Comparison of ENCODE assay signal across 23 cellular contexts in genomic region chr2:9114457-9114856, GRCh38.
DNase-seq lines count a peak whose midpoint lies in the region; FAIRE-seq and TF ChIP-seq lines count a peak whose summit lies in the region.
"Had no signal": no experiment of that assay in that cellular context is flagged by ENCODE, and none has a peak within 500 bp of the region (broad histone marks: within the 10 kb centered on the region; RNA-seq: fewer than 3 reads in every experiment).

No MANE protein-coding gene starts in this region.

- no peaks in the 10 kb centered on the region for H3K9me3 ChIP-seq in trophoblast cell (ENCODE audit: insufficient read depth, low read depth, low read length)
- H3K9me3 ChIP-seq: body of pancreas, stomach had no signal

- H3K4me3 Mint-ChIP-seq in activated CD4-positive, alpha-beta memory T cell treated with anti-CD3 and anti-CD28 coated beads for 36 hours, result no peak overlapping the region
- H3K4me3 Mint-ChIP-seq in activated CD4-positive, alpha-beta memory T cell treated with anti-CD3 and anti-CD28 coated beads, Interleukin-2, amount 10 ng/mL, durations not matched to agents 7 days and 5 days, result no peak overlapping the region
- H3K4me3 Mint-ChIP-seq: CD4-positive, alpha-beta T cell; H9 had no signal

- no peak overlapping the region for H3K9ac ChIP-seq in trophoblast cell (ENCODE audit: low read length)

- peaks cover 2% of the 10 kb centered on the region for H3K27me3 Mint-ChIP-seq in activated CD4-positive, alpha-beta memory T cell treated with anti-CD3 and anti-CD28 coated beads for 36 hours
- H3K27me3 Mint-ChIP-seq in activated CD4-positive, alpha-beta memory T cell treated with anti-CD3 and anti-CD28 coated beads, Interleukin-2, amount 10 ng/mL, durations not matched to agents 7 days and 5 days, result peaks cover 3% of the 10 kb centered on the region

- H3K79me1 ChIP-seq in trophoblast cell (ENCODE audit: low read length), result no peaks in the 10 kb centered on the region

- no peaks in the 10 kb centered on the region for H3K79me2 ChIP-seq in trophoblast cell (ENCODE audit: control insufficient read depth, insufficient read depth, low read length, poor library complexity)

- H4K12ac ChIP-seq in trophoblast cell (ENCODE audit: low read depth, low read length), result no peak overlapping the region

- H3K18ac ChIP-seq in trophoblast cell (ENCODE audit: low read length), result no peak overlapping the region

- H3K36me3 Mint-ChIP-seq in activated CD4-positive, alpha-beta memory T cell treated with anti-CD3 and anti-CD28 coated beads for 36 hours, result no peaks in the 10 kb centered on the region
- no peaks in the 10 kb centered on the region for H3K36me3 Mint-ChIP-seq in activated CD4-positive, alpha-beta memory T cell treated with anti-CD3 and anti-CD28 coated beads, Interleukin-2, amount 10 ng/mL, durations not matched to agents 7 days and 5 days (ENCODE audit: low read depth)

- no CpG with 5 or more reads among the region's 3 CpGs for WGBS in trophoblast cell (ENCODE audit: extremely low coverage, insufficient coverage, insufficient read length)

- H3K27ac Mint-ChIP-seq in activated CD4-positive, alpha-beta memory T cell treated with anti-CD3 and anti-CD28 coated beads for 36 hours, result no peak overlapping the region
- H3K27ac Mint-ChIP-seq in activated CD4-positive, alpha-beta memory T cell treated with anti-CD3 and anti-CD28 coated beads, Interleukin-2, amount 10 ng/mL, durations not matched to agents 7 days and 5 days, result no peak overlapping the region
- H3K27ac Mint-ChIP-seq: CD4-positive, alpha-beta T cell; H9 had no signal

- peaks cover 7 to 11% of the 10 kb centered on the region in 2 experiments for H3K4me1 ChIP-seq in trophoblast cell (ENCODE audit: control insufficient read depth in 1 of 2, insufficient read depth in 2 of 2, low read length in 2 of 2)
- H3K4me1 ChIP-seq: body of pancreas had no signal

- no peak overlapping the region for H2AFZ ChIP-seq in trophoblast cell (ENCODE audit: insufficient read depth, low read length, poor library complexity)

- H3K4ac ChIP-seq in trophoblast cell (ENCODE audit: low read depth, low read length), result no peak overlapping the region

- no peak overlapping the region for H3K4me2 ChIP-seq in trophoblast cell (ENCODE audit: low read length)

- DNase-seq in activated CD4-positive, alpha-beta memory T cell treated with anti-CD3 and anti-CD28 coated beads for 36 hours, result peak; percentile 19
- no peak for DNase-seq in activated CD4-positive, alpha-beta memory T cell treated with anti-CD3 and anti-CD28 coated beads, Interleukin-2, amount 10 ng/mL, durations not matched to agents 7 days and 5 days
- peak; percentile 8 for DNase-seq in NAMALWA (ENCODE audit: low spot score)
- peak; percentile 50 for DNase-seq in bronchial epithelial cell (ENCODE audit: low read depth)
- peak; percentile 29 to 31 for DNase-seq in trophoblast cell
- DNase-seq in NCI-H1092 treated with DMSO at 0.1 percent for 48 hours (lab: John Stamatoyannopoulos, UW), result no peak
- no peak for DNase-seq in activated T-cell treated with anti-CD3 and anti-CD28 coated beads, Interleukin-2, amount 50 U/mL, for 48 hours
- DNase-seq in HT-29 (ENCODE audit: low spot score), result no peak
- DNase-seq: ACHN; activated CD4-positive, CD25-positive, alpha-beta regulatory T cell; activated naive CD4-positive, alpha-beta T cell treated with Interleukin-2 at 50 U/mL for 16 hours; body of pancreas; CD4-positive, alpha-beta T cell; dorsolateral prefrontal cortex; H9; hippocampal formation; kidney glomerular epithelial cell; NCI-H526; retina; RPMI8226; stimulated activated CD4-positive, alpha-beta T cell treated with anti-CD3 and anti-CD28 coated beads, Interleukin-15, amount 100 ng/mL, for 24 hours; stomach; T-helper 1 cell had no signal

- POLR2A ChIA-PET in activated CD4-positive, alpha-beta memory T cell treated with anti-CD3 and anti-CD28 coated beads for 36 hours (lab: Charles Lee), result no interaction called here
- POLR2A ChIA-PET in activated CD4-positive, alpha-beta memory T cell treated with anti-CD3 and anti-CD28 coated beads, Interleukin-2, amount 10 ng/mL, durations not matched to agents 7 days and 5 days (lab: Charles Lee), result no interaction called here

- H3K4me1 Mint-ChIP-seq in activated CD4-positive, alpha-beta memory T cell treated with anti-CD3 and anti-CD28 coated beads for 36 hours (ENCODE audit: low read depth), result no peaks in the 10 kb centered on the region
- no peaks in the 10 kb centered on the region for H3K4me1 Mint-ChIP-seq in activated CD4-positive, alpha-beta memory T cell treated with anti-CD3 and anti-CD28 coated beads, Interleukin-2, amount 10 ng/mL, durations not matched to agents 7 days and 5 days

- intact Hi-C loops in activated CD4-positive, alpha-beta memory T cell treated with anti-CD3 and anti-CD28 coated beads for 36 hours (cut with micrococcal nuclease), result loop anchor here (5.0 kb wide), 1 partner anchor 422 kb away; no protein-coding TSS in a partner anchor

- no peak overlapping the region for H3K27ac ChIP-seq in trophoblast cell (ENCODE audit: low read depth, low read length)
- H3K27ac ChIP-seq: body of pancreas, dorsolateral prefrontal cortex, stomach had no signal

- H3K23ac ChIP-seq in trophoblast cell (ENCODE audit: low read length), result no peak overlapping the region

- FAIRE-seq in bronchial epithelial cell (lab: Jason Lieb, UNC), result no peak

- no peak overlapping the region for H2BK5ac ChIP-seq in trophoblast cell (ENCODE audit: low read depth, low read length, poor library complexity)

- peak; percentile 40 for TF ChIP-seq CTCF in bronchial epithelial cell (IDR thresholded peaks at IDR 0.05; ENCODE audit: insufficient read depth, low read length, severe bottlenecking)

- no peak overlapping the region for H4K8ac ChIP-seq in trophoblast cell (ENCODE audit: low read depth, low read length)

- H2BK120ac ChIP-seq in trophoblast cell (ENCODE audit: insufficient read depth, low read length, poor library complexity), result no peak overlapping the region

- H3K4me3 ChIP-seq in bronchial epithelial cell (ENCODE audit: low read depth, low read length) (no peak overlapping the region), trophoblast cell (ENCODE audit: low read depth, low read length) (no peak overlapping the region)
- H3K4me3 ChIP-seq: body of pancreas, dorsolateral prefrontal cortex, stomach had no signal

- no peaks in the 10 kb centered on the region for H3K9me3 Mint-ChIP-seq in activated CD4-positive, alpha-beta memory T cell treated with anti-CD3 and anti-CD28 coated beads for 36 hours
- no peaks in the 10 kb centered on the region for H3K9me3 Mint-ChIP-seq in activated CD4-positive, alpha-beta memory T cell treated with anti-CD3 and anti-CD28 coated beads, Interleukin-2, amount 10 ng/mL, durations not matched to agents 7 days and 5 days
- H3K9me3 Mint-ChIP-seq: CD4-positive, alpha-beta T cell; H9 had no signal

- H4K91ac ChIP-seq in trophoblast cell (ENCODE audit: low read depth, low read length), result no peak overlapping the region

- no peak overlapping the region for H2AK5ac ChIP-seq in trophoblast cell (ENCODE audit: low read length)

- CTCF ChIA-PET in activated CD4-positive, alpha-beta memory T cell treated with anti-CD3 and anti-CD28 coated beads for 36 hours (lab: Charles Lee), result interaction anchor here (0.6 to 1.1 kb wide), 3 partner anchors 155 to 311 kb away, joined by 3 read pairs; no protein-coding TSS in a partner anchor
- CTCF ChIA-PET in activated CD4-positive, alpha-beta memory T cell treated with anti-CD3 and anti-CD28 coated beads, Interleukin-2, amount 10 ng/mL, durations not matched to agents 7 days and 5 days (lab: Charles Lee), result interaction anchor here (1.5 kb wide), 1 partner anchor 241 kb away, joined by 5 read pairs; no protein-coding TSS in a partner anchor

- H3K27me3 ChIP-seq in bronchial epithelial cell (ENCODE audit: control insufficient read depth, insufficient read depth, low read length), result no peaks in the 10 kb centered on the region
- H3K27me3 ChIP-seq in trophoblast cell (ENCODE audit: insufficient read depth, low read length), result no peaks in the 10 kb centered on the region
- H3K27me3 ChIP-seq: body of pancreas, dorsolateral prefrontal cortex, stomach had no signal

- H3K14ac ChIP-seq in trophoblast cell (ENCODE audit: low read length), result no peak overlapping the region

- H3K36me3 ChIP-seq in bronchial epithelial cell (ENCODE audit: control insufficient read depth, insufficient read depth, low read length) (no peaks in the 10 kb centered on the region), trophoblast cell (ENCODE audit: control insufficient read depth in 1 of 2, insufficient read depth in 2 of 2, low read length in 2 of 2) (no peaks in the 10 kb centered on the region)
- H3K36me3 ChIP-seq: stomach had no signal

- H2BK12ac ChIP-seq in trophoblast cell (ENCODE audit: low read length), result no peak overlapping the region

Comparison
In these comparisons a context has a peak if more than half of its experiments do, and no peak if none do; other contexts are left out.
1. DNase-seq: peak in activated CD4-positive, alpha-beta memory T cell treated with anti-CD3 and anti-CD28 coated beads for 36 hours (single experiment), NAMALWA (single experiment), bronchial epithelial cell (single experiment) and trophoblast cell (2 of 2); none in activated CD4-positive, alpha-beta memory T cell treated with anti-CD3 and anti-CD28 coated beads, Interleukin-2, amount 10 ng/mL, durations not matched to agents 7 days and 5 days (single experiment), NCI-H1092 treated with DMSO at 0.1 percent for 48 hours (single experiment), activated T-cell treated with anti-CD3 and anti-CD28 coated beads, Interleukin-2, amount 50 U/mL, for 48 hours (0 of 2) and HT-29 (single experiment).